In the genomic region with DNA sequence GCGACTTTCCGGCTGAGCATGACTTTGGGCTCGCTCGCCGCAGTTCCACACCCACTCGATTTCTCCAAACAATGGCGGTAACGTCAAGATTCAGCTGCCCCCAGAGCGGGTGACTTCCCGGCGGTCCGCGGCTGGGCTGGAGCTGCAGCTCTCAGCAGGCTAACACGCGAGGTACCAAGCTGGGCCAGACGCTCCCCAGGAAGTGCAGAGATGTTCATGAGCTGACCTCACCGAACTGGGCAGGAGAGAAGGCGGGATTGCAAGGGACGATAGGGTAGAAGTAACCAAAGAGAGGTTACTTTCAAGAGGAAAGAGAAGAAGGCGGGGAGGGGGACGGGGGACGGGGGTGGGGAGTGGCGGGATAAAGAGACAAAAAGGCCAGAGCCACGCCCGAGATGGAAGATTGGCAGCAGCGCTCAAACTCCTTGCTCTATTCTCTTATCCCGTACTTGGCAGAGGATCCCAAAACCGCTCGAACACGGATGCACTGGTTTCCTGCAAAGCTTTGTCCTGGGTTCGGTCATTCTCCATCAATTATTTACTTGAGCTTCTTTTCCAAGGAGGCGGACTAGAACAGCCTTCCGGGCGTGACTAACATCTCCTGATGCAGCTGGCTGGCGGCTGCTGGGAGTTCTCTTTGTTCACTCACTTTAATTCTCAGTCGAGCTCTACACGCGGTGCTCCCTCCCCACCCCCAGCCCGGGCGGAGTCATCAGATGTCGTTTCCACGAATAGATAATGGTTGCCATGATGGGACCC, we compare ENCODE assay signal across 9 cellular contexts.
DNase-seq lines count a peak whose midpoint lies in the region; ATAC-seq and TF ChIP-seq lines count a peak whose summit lies in the region.
"Had no signal": no experiment of that assay in that cellular context is flagged by ENCODE, and none has a peak within 500 bp of the region (broad histone marks: within the 10 kb centered on the region; RNA-seq: fewer than 3 reads in every experiment).

MTCL3 (minus strand) TSS at position 626 of the 759 bp plus-strand sequence.

- peak within 1 kb of the TSS; percentile 92 for H3K4me3 ChIP-seq in SK-N-MC
- H3K4me3 ChIP-seq in suprapubic skin, result peak within 1 kb of the TSS; percentile 24

- no peak for DNase-seq in natural killer cell treated with Interleukin-12 subunit alpha and Interleukin-12 subunit beta and Interleukin-15 and Interleukin-18, amount 100 ng/mL, for 72 hours (ENCODE audit: low spot score)
- DNase-seq in natural killer cell, result no peak
- DNase-seq in SK-N-MC (ENCODE audit: low read depth, low spot score), result no peak
- DNase-seq in caudate nucleus (lab: John Stamatoyannopoulos, UW), result peak in 58 of 61 donors; percentile 12 to 91 (median 59)
- no peak for DNase-seq in mesothelial cell of epicardium (ENCODE audit: low spot score in 2 of 2, unreplicated experiment in 2 of 2)
- DNase-seq in suprapubic skin (ENCODE audit: low spot score in 2 of 2), result no peak
- DNase-seq in GM19238 (ENCODE audit: insufficient read length, low spot score), result no peak
- DNase-seq in NOMO-1 treated with dmso at 0.1 percent for 144 hours (lab: John Stamatoyannopoulos, UW; ENCODE audit: unreplicated experiment), result no peak
- DNase-seq: DND-41 had no signal

- TF ChIP-seq POLR2A in suprapubic skin (IDR thresholded peaks at IDR 0.05), result no peak

- H3K27ac ChIP-seq in SK-N-MC (no peak within 1 kb of the TSS), caudate nucleus (ENCODE audit: low read depth, low read length) (no peak within 1 kb of the TSS), suprapubic skin (no peak within 1 kb of the TSS)

- TF ChIP-seq EP300 in suprapubic skin (IDR thresholded peaks at IDR 0.05), result no peak

- no peak within 1 kb of the TSS for H3K27ac Mint-ChIP-seq in natural killer cell treated with Interleukin-12 subunit alpha and Interleukin-12 subunit beta and Interleukin-15 and Interleukin-18, amount 100 ng/mL, for 72 hours
- H3K27ac Mint-ChIP-seq in natural killer cell (no peak within 1 kb of the TSS), mesothelial cell of epicardium (no peak within 1 kb of the TSS)

- 3% methylated on average over 42 of the region's 42 CpGs for WGBS in suprapubic skin

- H3K9ac ChIP-seq in SK-N-MC (ENCODE audit: insufficient read length), result no peak within 1 kb of the TSS

- TF ChIP-seq CTCF in natural killer cell (IDR thresholded peaks at IDR 0.05) (no peak), mesothelial cell of epicardium (IDR thresholded peaks at IDR 0.05; ENCODE audit: unreplicated experiment) (no peak), suprapubic skin (IDR thresholded peaks at IDR 0.05) (no peak)

- H3K4me3 Mint-ChIP-seq in natural killer cell treated with Interleukin-12 subunit alpha and Interleukin-12 subunit beta and Interleukin-15 and Interleukin-18, amount 100 ng/mL, for 72 hours, result peak within 1 kb of the TSS; percentile 64
- H3K4me3 Mint-ChIP-seq in natural killer cell (no peak within 1 kb of the TSS), mesothelial cell of epicardium (peak within 1 kb of the TSS; percentile 16)

- H3K4me1 ChIP-seq in suprapubic skin, result peaks cover 43% of the 10 kb centered on the region

- no peaks in the 10 kb centered on the region for H3K9me3 ChIP-seq in SK-N-MC (ENCODE audit: low read depth, low read length)
- no peaks in the 10 kb centered on the region for H3K9me3 ChIP-seq in suprapubic skin

- H3K27me3 Mint-ChIP-seq in natural killer cell treated with Interleukin-12 subunit alpha and Interleukin-12 subunit beta and Interleukin-15 and Interleukin-18, amount 100 ng/mL, for 72 hours, result peaks cover 49 to 67% of the 10 kb centered on the region in 2 donors
- peaks cover 52 to 69% of the 10 kb centered on the region in 2 donors for H3K27me3 Mint-ChIP-seq in natural killer cell (ENCODE audit: low read depth in 2 of 2)
- H3K27me3 Mint-ChIP-seq in mesothelial cell of epicardium (ENCODE audit: low read depth), result peaks cover 87% of the 10 kb centered on the region

- H3K36me3 ChIP-seq in SK-N-MC (ENCODE audit: insufficient read depth, low read length), result no peaks in the 10 kb centered on the region
- H3K36me3 ChIP-seq in suprapubic skin, result no peaks in the 10 kb centered on the region

- H3K9me3 Mint-ChIP-seq in natural killer cell treated with Interleukin-12 subunit alpha and Interleukin-12 subunit beta and Interleukin-15 and Interleukin-18, amount 100 ng/mL, for 72 hours, result peaks cover 2% of the 10 kb centered on the region
- H3K9me3 Mint-ChIP-seq in natural killer cell, result peaks cover 2 to 3% of the 10 kb centered on the region in 2 donors
- no peaks in the 10 kb centered on the region for H3K9me3 Mint-ChIP-seq in mesothelial cell of epicardium

- peaks cover 17 to 21% of the 10 kb centered on the region in 2 donors for H3K4me1 Mint-ChIP-seq in natural killer cell treated with Interleukin-12 subunit alpha and Interleukin-12 subunit beta and Interleukin-15 and Interleukin-18, amount 100 ng/mL, for 72 hours (ENCODE audit: low read depth in 2 of 2)
- H3K4me1 Mint-ChIP-seq in natural killer cell (peaks cover 15 to 21% of the 10 kb centered on the region in 2 donors), mesothelial cell of epicardium (peaks cover 6% of the 10 kb centered on the region)

- peaks cover 83% of the 10 kb centered on the region for H3K27me3 ChIP-seq in suprapubic skin

- no peaks in the 10 kb centered on the region for H3K36me3 Mint-ChIP-seq in natural killer cell treated with Interleukin-12 subunit alpha and Interleukin-12 subunit beta and Interleukin-15 and Interleukin-18, amount 100 ng/mL, for 72 hours
- H3K36me3 Mint-ChIP-seq in natural killer cell (no peaks in the 10 kb centered on the region), mesothelial cell of epicardium (no peaks in the 10 kb centered on the region)

- intact Hi-C loops in natural killer cell (cut with micrococcal nuclease), result no loop called here

- no peak for ATAC-seq in natural killer cell treated with Interleukin-12 subunit alpha and Interleukin-12 subunit beta and Interleukin-15 and Interleukin-18, amount 100 ng/mL, for 72 hours
- no peak for ATAC-seq in natural killer cell

Comparison
In these comparisons a context has a peak if more than half of its experiments do, and no peak if none do; other contexts are left out.
1. DNase-seq: peak in caudate nucleus (58 of 61); none in natural killer cell treated with Interleukin-12 subunit alpha and Interleukin-12 subunit beta and Interleukin-15 and Interleukin-18, amount 100 ng/mL, for 72 hours (single experiment), natural killer cell (single experiment), SK-N-MC (single experiment), mesothelial cell of epicardium (0 of 2), suprapubic skin (0 of 2), GM19238 (single experiment) and NOMO-1 treated with dmso at 0.1 percent for 144 hours (single experiment).